8 cellular contexts compared by ENCODE assay signal in the genomic region with DNA sequence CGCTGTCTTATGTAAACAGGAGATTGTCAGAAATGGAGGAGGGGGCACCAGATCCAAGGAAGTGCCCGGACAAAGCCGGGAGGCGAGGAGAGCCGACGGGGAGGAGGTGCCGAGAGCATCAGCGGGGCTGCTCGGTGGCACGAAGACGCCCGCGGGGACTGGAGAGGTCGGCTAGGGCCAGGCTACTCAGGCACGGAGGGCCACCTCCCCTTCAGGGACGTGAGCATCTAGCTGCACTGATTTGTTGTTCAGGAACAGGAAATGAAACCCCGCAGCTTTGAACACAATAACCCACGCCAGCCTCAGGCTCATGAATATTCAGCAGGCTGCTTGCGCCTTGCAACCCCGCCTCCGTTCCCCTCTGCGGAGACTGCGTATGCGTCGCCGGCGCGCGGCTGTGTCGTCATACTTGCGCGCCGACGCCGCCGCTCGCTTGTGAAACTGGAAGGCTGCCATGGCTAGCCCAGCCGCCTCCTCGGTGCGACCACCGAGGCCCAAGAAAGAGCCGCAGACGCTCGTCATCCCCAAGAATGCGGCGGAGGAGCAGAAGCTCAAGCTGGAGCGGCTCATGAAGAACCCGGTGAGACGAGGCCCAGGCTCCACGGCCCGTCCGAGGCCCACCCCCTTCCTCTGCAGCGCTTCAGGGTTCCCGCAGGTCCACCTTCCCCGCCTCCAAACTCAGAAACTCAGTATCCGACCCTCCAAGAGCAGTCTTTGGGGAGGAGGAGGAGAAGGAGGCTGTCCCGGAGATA. TPM values are rescaled to one million over a fixed set of nuclear protein-coding genes. Genes with fewer than 3 reads are reported as not detected.
DNase-seq lines count a peak whose midpoint lies in the region; ATAC-seq and TF ChIP-seq lines count a peak whose summit lies in the region.

A gene with protein sequence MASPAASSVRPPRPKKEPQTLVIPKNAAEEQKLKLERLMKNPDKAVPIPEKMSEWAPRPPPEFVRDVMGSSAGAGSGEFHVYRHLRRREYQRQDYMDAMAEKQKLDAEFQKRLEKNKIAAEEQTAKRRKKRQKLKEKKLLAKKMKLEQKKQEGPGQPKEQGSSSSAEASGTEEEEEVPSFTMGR (plus strand): TSS at position 406 of the 752 bp plus-strand sequence. CDS start 49 bp downstream, at position 455.

- H3K36me3 Mint-ChIP-seq in activated T-cell treated with anti-CD3 and anti-CD28 coated beads, Interleukin-2, amount 50 U/mL, for 24 hours (ENCODE audit: low read depth): peaks cover 78% of the 10 kb centered on the region

- H3K4me1 Mint-ChIP-seq in activated T-cell treated with anti-CD3 and anti-CD28 coated beads, Interleukin-2, amount 50 U/mL, for 24 hours (ENCODE audit: low read depth): peaks cover 24% of the 10 kb centered on the region

- H3K36me3 ChIP-seq in KMS-11 (ENCODE audit: insufficient read depth) (peaks cover 9% of the 10 kb centered on the region; the same call in 1 of the 2 replicates), Panc1 (ENCODE audit: control insufficient read depth, insufficient read depth, low read length) (peaks cover 6% of the 10 kb centered on the region), muscle layer of colon (ENCODE audit: insufficient read depth, low read length) (peaks cover 22% of the 10 kb centered on the region)

- H3K27me3 ChIP-seq in KMS-11 (ENCODE audit: insufficient read depth, low read depth): no peaks in the 10 kb centered on the region
- no peaks in the 10 kb centered on the region for H3K27me3 ChIP-seq in Panc1 (ENCODE audit: control insufficient read depth, insufficient read depth, low read length)
- no peaks in the 10 kb centered on the region for H3K27me3 ChIP-seq in muscle layer of colon (ENCODE audit: control insufficient read depth in 1 of 2, insufficient read depth in 2 of 2, low read length in 2 of 2)

- H3K4me3 Mint-ChIP-seq in activated T-cell treated with anti-CD3 and anti-CD28 coated beads, Interleukin-2, amount 50 U/mL, for 24 hours: peak within 1 kb of the TSS; percentile 95

- CTCF ChIA-PET in Panc1 (lab: Charles Lee): interaction anchor here (0.6 to 1.2 kb wide), 4 partner anchors 8 to 117 kb away, joined by 6 to 9 read pairs (median 7); no protein-coding TSS in a partner anchor

- no peaks in the 10 kb centered on the region for H3K9me3 Mint-ChIP-seq in activated T-cell treated with anti-CD3 and anti-CD28 coated beads, Interleukin-2, amount 50 U/mL, for 24 hours

- peak; percentile 90 for DNase-seq in DMS53 treated with DMSO at 0.1 percent for 48 hours (lab: John Stamatoyannopoulos, UW; ENCODE audit: unreplicated experiment)
- DNase-seq in Panc1 (ENCODE audit: low read depth, low spot score): peak; percentile 69
- peak; percentile 85 for DNase-seq in activated T-cell treated with anti-CD3 and anti-CD28 coated beads, Interleukin-2, amount 50 U/mL, for 24 hours
- peak; percentile 53 to 55 for DNase-seq in stimulated activated CD8-positive, alpha-beta memory T cell treated with anti-CD3 and anti-CD28 coated beads, Interleukin-7, amount 100 ng/mL, for 1 hour (ENCODE audit: low read depth in 2 of 2)

- no peak for TF ChIP-seq CTCF in KMS-11 (conservative IDR thresholded peaks at IDR 0.05; ENCODE audit: low read depth, low read length)
- no peak for TF ChIP-seq CTCF in Panc1 (IDR thresholded peaks at IDR 0.05)

- no peaks in the 10 kb centered on the region for H3K9me3 ChIP-seq in Panc1 (ENCODE audit: control insufficient read depth, insufficient read depth, low read depth, low read length)
- no peaks in the 10 kb centered on the region for H3K9me3 ChIP-seq in muscle layer of colon (ENCODE audit: low read length)

- H3K9ac ChIP-seq in KMS-11 (peak within 1 kb of the TSS; percentile 87), muscle layer of colon (ENCODE audit: low read length) (peak within 1 kb of the TSS; percentile 97)

- H3K4me3 ChIP-seq in KMS-11 (IDR thresholded peaks at IDR 0.05; ENCODE audit: insufficient read depth, low read depth, low read length) (no peak within 1 kb of the TSS), Panc1 (ENCODE audit: low read depth in 2 of 2, low read length in 2 of 2) (peak within 1 kb of the TSS; percentile 90 to 100), muscle layer of colon (ENCODE audit: low read depth in 1 of 2, low read length in 2 of 2) (peak within 1 kb of the TSS; percentile 44 to 98)

- no peaks in the 10 kb centered on the region for H3K27me3 Mint-ChIP-seq in activated T-cell treated with anti-CD3 and anti-CD28 coated beads, Interleukin-2, amount 50 U/mL, for 24 hours

- in situ Hi-C loops in Panc1 (cut with HindIII; ENCODE audit: low pct_unique_long_range_greater_than_20kb, low sequenced_read_pairs): no loop called here

- peaks cover 25% of the 10 kb centered on the region for H3K79me2 ChIP-seq in KMS-11 (ENCODE audit: insufficient read depth, low read depth)

- no peaks in the 10 kb centered on the region for H4K20me1 ChIP-seq in KMS-11 (ENCODE audit: insufficient read depth)

- ATAC-seq in GM21737 (IDR thresholded peaks at IDR 0.05; ENCODE audit: unreplicated experiment) (peak; percentile 97), Panc1 (peak; percentile 96), esophagus mucosa (peak; percentile 95)

- peak within 1 kb of the TSS; percentile 34; the same call in 1 of the 2 replicates for H2AFZ ChIP-seq in KMS-11 (ENCODE audit: low read depth)

- H3K27ac ChIP-seq in KMS-11 (peak within 1 kb of the TSS; percentile 59), Panc1 (ENCODE audit: low read length) (peak within 1 kb of the TSS; percentile 93), muscle layer of colon (ENCODE audit: low read depth, low read length) (peak within 1 kb of the TSS; percentile 83)

- H3K27ac Mint-ChIP-seq in activated T-cell treated with anti-CD3 and anti-CD28 coated beads, Interleukin-2, amount 50 U/mL, for 24 hours: peak within 1 kb of the TSS; percentile 93

- H3K4me2 ChIP-seq in KMS-11: peak within 1 kb of the TSS; percentile 85

- POLR2A ChIA-PET in Panc1 (lab: Charles Lee): interaction anchor here (1.0 kb wide), 1 partner anchor 10 kb away, joined by 3 read pairs; no protein-coding TSS in a partner anchor

- H3K4me1 ChIP-seq in KMS-11 (ENCODE audit: low read depth, poor library complexity, severe bottlenecking) (peaks cover 38% of the 10 kb centered on the region), Panc1 (ENCODE audit: control insufficient read depth, insufficient read depth, low read length) (peaks cover 6% of the 10 kb centered on the region; the same call in 1 of the 2 replicates), muscle layer of colon (ENCODE audit: insufficient read depth, low read length) (peaks cover 10% of the 10 kb centered on the region)

- intact Hi-C loops in Panc1 (cut with micrococcal nuclease; ENCODE audit: unreplicated experiment): no loop called here

- BruUV-seq in Panc1 (replicated peaks; lab: Mats Ljungman, UMichigan): no TSS peak

RNA-seq across cellular contexts. Expression of the gene that starts here (rescaled TPM):
- 24.9 TPM for total RNA-seq in Panc1 (2021; ENCODE audit: unreplicated experiment)
- polyA plus RNA-seq in Panc1 (2012; ENCODE audit: insufficient read length): 26.7 TPM
- 9.6 TPM for total RNA-seq in esophagus mucosa
